In genomic region chr17:18257268-18257681, GRCh38 we compare ENCODE assay signal across 8 cellular contexts.
DNase-seq lines count a peak whose midpoint lies in the region; ATAC-seq and TF ChIP-seq lines count a peak whose summit lies in the region.

No MANE protein-coding gene starts in this region.

- H3K36me3 Mint-ChIP-seq in activated naive CD4-positive, alpha-beta T cell treated with anti-CD3 and anti-CD28 coated beads, Interleukin-2, amount 50 U/mL, for 24 hours = no peaks in the 10 kb centered on the region

- H3K4me1 ChIP-seq in HUES6 (ENCODE audit: control insufficient read depth, insufficient read depth, low read length) (peaks cover 23% of the 10 kb centered on the region), iPS-20b (ENCODE audit: insufficient read depth, low read length) (peaks cover 11% of the 10 kb centered on the region)

- H3K9me3 Mint-ChIP-seq in activated naive CD4-positive, alpha-beta T cell treated with anti-CD3 and anti-CD28 coated beads, Interleukin-2, amount 50 U/mL, for 24 hours = no peaks in the 10 kb centered on the region
- H3K9me3 Mint-ChIP-seq in stimulated activated naive CD8-positive, alpha-beta T cell treated with anti-CD3 and anti-CD28 coated beads, Interleukin-15, amount 100 ng/mL, for 72 hours = no peaks in the 10 kb centered on the region

- H3K27ac Mint-ChIP-seq in activated naive CD4-positive, alpha-beta T cell treated with anti-CD3 and anti-CD28 coated beads, Interleukin-2, amount 50 U/mL, for 24 hours = peak overlapping the region; percentile 23
- H3K27ac Mint-ChIP-seq in stimulated activated naive CD8-positive, alpha-beta T cell treated with anti-CD3 and anti-CD28 coated beads, Interleukin-15, amount 100 ng/mL, for 72 hours = peak overlapping the region; percentile 97

- H3K27me3 ChIP-seq in HUES6 (ENCODE audit: control insufficient read depth, insufficient read depth, low read length) (no peaks in the 10 kb centered on the region), iPS-20b (ENCODE audit: insufficient read depth, low read length) (no peaks in the 10 kb centered on the region)

- H3K4me1 Mint-ChIP-seq in activated naive CD4-positive, alpha-beta T cell treated with anti-CD3 and anti-CD28 coated beads, Interleukin-2, amount 50 U/mL, for 24 hours = peaks cover 36% of the 10 kb centered on the region
- peaks cover 38% of the 10 kb centered on the region for H3K4me1 Mint-ChIP-seq in stimulated activated naive CD8-positive, alpha-beta T cell treated with anti-CD3 and anti-CD28 coated beads, Interleukin-15, amount 100 ng/mL, for 72 hours

- H3K27me3 Mint-ChIP-seq in activated naive CD4-positive, alpha-beta T cell treated with anti-CD3 and anti-CD28 coated beads, Interleukin-2, amount 50 U/mL, for 24 hours = no peaks in the 10 kb centered on the region
- no peaks in the 10 kb centered on the region for H3K27me3 Mint-ChIP-seq in stimulated activated naive CD8-positive, alpha-beta T cell treated with anti-CD3 and anti-CD28 coated beads, Interleukin-15, amount 100 ng/mL, for 72 hours

- peak overlapping the region; percentile 87 for H3K9ac ChIP-seq in HUES6 (ENCODE audit: low read length)
- H3K9ac ChIP-seq in iPS-20b (ENCODE audit: low read depth, low read length) = peak overlapping the region; percentile 86; the same call in 1 of the 2 replicates

- no peaks in the 10 kb centered on the region for H3K9me3 ChIP-seq in HUES6 (ENCODE audit: control insufficient read depth, insufficient read depth, low read depth, low read length)
- no peaks in the 10 kb centered on the region for H3K9me3 ChIP-seq in iPS-20b (ENCODE audit: insufficient read depth, low read depth, low read length)

- peak overlapping the region; percentile 99 for H3K4me3 Mint-ChIP-seq in activated naive CD4-positive, alpha-beta T cell treated with anti-CD3 and anti-CD28 coated beads, Interleukin-2, amount 50 U/mL, for 24 hours
- H3K4me3 Mint-ChIP-seq in stimulated activated naive CD8-positive, alpha-beta T cell treated with anti-CD3 and anti-CD28 coated beads, Interleukin-15, amount 100 ng/mL, for 72 hours = peak overlapping the region; percentile 99 to 100

- H3K27ac ChIP-seq in HUES6 (ENCODE audit: low read depth, low read length) (peak overlapping the region; percentile 80), iPS-20b (ENCODE audit: low read length) (no peak overlapping the region)

- ATAC-seq in stimulated activated naive CD8-positive, alpha-beta T cell treated with anti-CD3 and anti-CD28 coated beads, Interleukin-15, amount 100 ng/mL, for 72 hours = no peak
- no peak for ATAC-seq in GM19328 (IDR thresholded peaks at IDR 0.05; ENCODE audit: unreplicated experiment)
- ATAC-seq in HG03457 (IDR thresholded peaks at IDR 0.05; ENCODE audit: unreplicated experiment) = no peak

- DNase-seq in stimulated activated naive CD8-positive, alpha-beta T cell treated with anti-CD3 and anti-CD28 coated beads, Interleukin-15, amount 100 ng/mL, for 72 hours = peak in 1 of 2 donors; percentile 36
- DNase-seq in NCI-H2196 treated with DMSO at 0.1 percent for 48 hours (lab: John Stamatoyannopoulos, UW; ENCODE audit: unreplicated experiment) = no peak
- DNase-seq in GM10266 (ENCODE audit: extremely low spot score) = no peak

- no peak for TF ChIP-seq CTCF in GM10266 (IDR thresholded peaks at IDR 0.05; ENCODE audit: control insufficient read depth, insufficient read depth, low read depth, missing control alignments)

- H3K36me3 ChIP-seq in HUES6 (ENCODE audit: control insufficient read depth, insufficient read depth, low read length) (peaks cover 46% of the 10 kb centered on the region), iPS-20b (ENCODE audit: insufficient read depth, low read depth, low read length) (peaks cover 44% of the 10 kb centered on the region)

- peak overlapping the region; percentile 85 for H3K4me3 ChIP-seq in HUES6 (ENCODE audit: low read depth, low read length)
- peak overlapping the region; percentile 99 for H3K4me3 ChIP-seq in iPS-20b (ENCODE audit: low read length)
